ENCODE assay signal across 8 cellular contexts in genomic region chr17:29622337-29623282, GRCh38. TPM values are rescaled to one million over a fixed set of nuclear protein-coding genes. Genes with fewer than 3 reads are reported as not detected.
DNase-seq lines count a peak whose midpoint lies in the region; ATAC-seq and TF ChIP-seq lines count a peak whose summit lies in the region.

CORO6 (minus strand) TSS chr17:29622912; CDS start chr17:29621421, 1,491 bp downstream.

- TF ChIP-seq CTCF in AG04450 (IDR thresholded peaks at IDR 0.05; ENCODE audit: low read depth, low read length) (no peak), Loucy (conservative IDR thresholded peaks at IDR 0.05; ENCODE audit: low read length) (no peak)

- DNase-seq in AG04450 (ENCODE audit: low read depth, low spot score): no peak
- peak; percentile 26 to 54 (median 40) for DNase-seq in activated CD4-positive, CD25-positive, alpha-beta regulatory T cell (lab: John Stamatoyannopoulos, UW)
- DNase-seq in left colon: peak; percentile 35 to 63
- peak; percentile 59 for DNase-seq in stimulated activated CD4-positive, alpha-beta T cell treated with anti-CD3 and anti-CD28 coated beads, Interleukin-2, amount 100 ng/mL, for 4 hours (ENCODE audit: low read depth)
- no peak for DNase-seq in NCI-H2196 (lab: John Stamatoyannopoulos, UW; ENCODE audit: unreplicated experiment)

- ATAC-seq in GM19043 (IDR thresholded peaks at IDR 0.05; ENCODE audit: low read depth, unreplicated experiment) (peak; percentile 48), left colon (peak; percentile 56)

- CTCF ChIA-PET in AG04450 (lab: Charles Lee): no interaction called here

- H2AFZ ChIP-seq in Loucy (ENCODE audit: low read length): peak within 1 kb of the TSS; percentile 46

- POLR2A ChIA-PET in AG04450 (lab: Yijun Ruan, JAX): interaction anchor here (0.6 kb wide), 1 partner anchor 112 kb away, joined by 3 read pairs; no protein-coding TSS in a partner anchor

- peaks cover 6% of the 10 kb centered on the region for H3K4me1 ChIP-seq in Loucy (ENCODE audit: insufficient read depth, low read length, poor library complexity, severe bottlenecking)

- intact Hi-C loops in left colon (cut with DNase I, micrococcal nuclease): no loop called here

- H3K4me3 ChIP-seq in AG04450 (ENCODE audit: low read depth, low read length) (peak within 1 kb of the TSS; percentile 77), Loucy (ENCODE audit: low read length, poor library complexity, severe bottlenecking) (peak within 1 kb of the TSS; percentile 68)

- no peaks in the 10 kb centered on the region for H3K27me3 ChIP-seq in AG04450 (ENCODE audit: control insufficient read depth, insufficient read depth, low read length)
- no peaks in the 10 kb centered on the region for H3K27me3 ChIP-seq in Loucy (ENCODE audit: insufficient read depth, low read length, poor library complexity, severe bottlenecking)

- no peaks in the 10 kb centered on the region for H3K36me3 ChIP-seq in Loucy (ENCODE audit: insufficient read depth, low read length)

- peak within 1 kb of the TSS; percentile 2 for H3K27ac ChIP-seq in AG04450 (ENCODE audit: low read depth, low read length)
- H3K27ac ChIP-seq in cingulate gyrus (ENCODE audit: low read depth, low read length): peak within 1 kb of the TSS; percentile 39

- H3F3A ChIP-seq in Loucy (ENCODE audit: low read depth): no peaks in the 10 kb centered on the region

- peak within 1 kb of the TSS; percentile 76 for H3K4me2 ChIP-seq in Loucy (ENCODE audit: low read depth, low read length, poor library complexity, severe bottlenecking)

- H3K9me2 ChIP-seq in Loucy (replicated peaks; ENCODE audit: low read depth, low read length): no peaks in the 10 kb centered on the region

- H3K9me3 ChIP-seq in AG04450 (ENCODE audit: control insufficient read depth, insufficient read depth, low read length): no peaks in the 10 kb centered on the region; the same call in 1 of the 2 replicates
- H3K9me3 ChIP-seq in Loucy (ENCODE audit: insufficient read depth, low read depth, low read length): no peaks in the 10 kb centered on the region

- H4K20me1 ChIP-seq in Loucy (ENCODE audit: insufficient read depth, low read length, poor library complexity, severe bottlenecking): no peaks in the 10 kb centered on the region

- no peaks in the 10 kb centered on the region for H3K79me2 ChIP-seq in Loucy (ENCODE audit: insufficient read depth, low read length)

- H3K9ac ChIP-seq in Loucy (ENCODE audit: low read depth, low read length, poor library complexity, severe bottlenecking): peak within 1 kb of the TSS; percentile 21

RNA-seq across cellular contexts. Expression of gene CORO6, which starts in this region (rescaled TPM):
- polyA plus RNA-seq in AG04450 (2011; rRNA removed): 8.8 and 9.3 TPM in 2 replicates
- polyA minus RNA-seq in AG04450 (2011; rRNA and poly(A)+ RNA removed): 19.3 and 21.6 TPM in 2 replicates
- 1 to 10 TPM; 2.9 to 4.4 TPM for total RNA-seq in left colon

Comparison
In these comparisons a context has a peak if more than half of its experiments do, and no peak if none do; other contexts are left out.
1. DNase-seq: peak in activated CD4-positive, CD25-positive, alpha-beta regulatory T cell (4 of 4), left colon (2 of 2) and stimulated activated CD4-positive, alpha-beta T cell treated with anti-CD3 and anti-CD28 coated beads, Interleukin-2, amount 100 ng/mL, for 4 hours (single experiment); none in AG04450 (single experiment) and NCI-H2196 (single experiment).